In genomic region chr20:1809121-1809520, GRCh38 we compare ENCODE assay signal across 13 cellular contexts.
A peak's percentile ranks its signal among the peaks of the same experiment; 100 is the strongest.
DNase-seq lines count a peak whose midpoint lies in the region; ATAC-seq, FAIRE-seq and TF ChIP-seq lines count a peak whose summit lies in the region.
"Had no signal": no experiment of that assay in that cellular context is flagged by ENCODE, and none has a peak within 500 bp of the region (broad histone marks: within the 10 kb centered on the region; RNA-seq: fewer than 3 reads in every experiment).

No MANE protein-coding gene starts in this region.

- POLR2A ChIA-PET in A549 (lab: Yijun Ruan, JAX): interaction anchor here (0.5 to 2.0 kb wide), 3 partner anchors 21 to 88 kb away, joined by 3 to 5 read pairs (median 3); no protein-coding TSS in a partner anchor

- peak overlapping the region; percentile 76 for H3K4me3 Mint-ChIP-seq in HFFc6
- H3K4me3 Mint-ChIP-seq: activated CD4-positive, alpha-beta memory T cell treated with anti-CD3 and anti-CD28 coated beads, Interleukin-2, amount 10 ng/mL, durations not matched to agents 7 days and 5 days had no signal

- TF ChIP-seq RAD21 in A549 (conservative IDR thresholded peaks at IDR 0.05 in 1 of 2, IDR thresholded peaks at IDR 0.05 in 1 of 2): peak in 1 of 2 experiments; percentile 15; a peak in 1 of 5 replicates

- H3K4me2 ChIP-seq in A549: peak overlapping the region; percentile 79
- H3K4me2 ChIP-seq: BLaER1 had no signal

- H3K4me1 ChIP-seq in A549 (peaks cover 70% of the 10 kb centered on the region), foreskin keratinocyte (peaks cover 43% of the 10 kb centered on the region), upper lobe of right lung (peaks cover 38% of the 10 kb centered on the region)

- H3K36me3 Mint-ChIP-seq in HFFc6 (ENCODE audit: low read depth): no peaks in the 10 kb centered on the region

- intact Hi-C loops in upper lobe of right lung (cut with DNase I): no loop called here

- CTCF ChIA-PET in A549 (lab: Yijun Ruan, JAX): interaction anchor here (0.6 to 5.8 kb wide), 14 partner anchors 7 to 642 kb away, joined by 3 to 53 read pairs (median 4); no protein-coding TSS in a partner anchor

- ATAC-seq in A549 (peak; percentile 67 to 78), foreskin keratinocyte (peak; percentile 87), upper lobe of right lung (no peak)

- WGBS in A549 (ENCODE audit: missing lambda C conversion rate): 0% methylated on average over 2 of the region's 2 CpGs

- peak; percentile 51 for FAIRE-seq in A549 (lab: Jason Lieb, UNC)

- no peaks in the 10 kb centered on the region for H3K36me3 ChIP-seq in upper lobe of right lung
- H3K36me3 ChIP-seq: BLaER1 had no signal

- TF ChIP-seq CTCF in A549 (IDR thresholded peaks at IDR 0.05) (no peak), HFFc6 (IDR thresholded peaks at IDR 0.05) (no peak), foreskin keratinocyte (conservative IDR thresholded peaks at IDR 0.05) (no peak), upper lobe of right lung (IDR thresholded peaks at IDR 0.05) (no peak)

- H3K27ac Mint-ChIP-seq in HFFc6: peak overlapping the region; percentile 86
- H3K27ac Mint-ChIP-seq: activated CD4-positive, alpha-beta memory T cell treated with anti-CD3 and anti-CD28 coated beads, Interleukin-2, amount 10 ng/mL, durations not matched to agents 7 days and 5 days had no signal

- peak overlapping the region; percentile 12; the same call in 1 of the 3 replicates for H3K4me3 ChIP-seq in A549
- H3K4me3 ChIP-seq in upper lobe of right lung: no peak overlapping the region
- H3K4me3 ChIP-seq: BLaER1 had no signal

- no peaks in the 10 kb centered on the region for H3K9me3 Mint-ChIP-seq in HFFc6
- H3K9me3 Mint-ChIP-seq: activated CD4-positive, alpha-beta memory T cell treated with anti-CD3 and anti-CD28 coated beads, Interleukin-2, amount 10 ng/mL, durations not matched to agents 7 days and 5 days had no signal

- H3K27me3 Mint-ChIP-seq in HFFc6 (ENCODE audit: insufficient read depth): peaks cover 2% of the 10 kb centered on the region

- TF ChIP-seq EP300 in A549 (IDR thresholded peaks at IDR 0.05): peak; percentile 30 to 66; a peak in 2 of 5 replicates

- no peaks in the 10 kb centered on the region for H3K9me3 ChIP-seq in A549
- no peaks in the 10 kb centered on the region for H3K9me3 ChIP-seq in upper lobe of right lung
- H3K9me3 ChIP-seq: BLaER1 had no signal

- peak overlapping the region; percentile 85 to 87 for H3K27ac ChIP-seq in A549
- H3K27ac ChIP-seq in foreskin keratinocyte: peak overlapping the region; percentile 84
- H3K27ac ChIP-seq in upper lobe of right lung: no peak overlapping the region
- H3K27ac ChIP-seq: BLaER1, parathyroid adenoma had no signal

- no peaks in the 10 kb centered on the region for H3K27me3 ChIP-seq in foreskin keratinocyte
- no peaks in the 10 kb centered on the region for H3K27me3 ChIP-seq in upper lobe of right lung
- H3K27me3 ChIP-seq: BLaER1 had no signal

- H3K4me1 Mint-ChIP-seq in HFFc6 (ENCODE audit: low read depth): peaks cover 72% of the 10 kb centered on the region
- H3K4me1 Mint-ChIP-seq: activated CD4-positive, alpha-beta memory T cell treated with anti-CD3 and anti-CD28 coated beads, Interleukin-2, amount 10 ng/mL, durations not matched to agents 7 days and 5 days had no signal

- TF ChIP-seq POLR2A in A549 (IDR thresholded peaks at IDR 0.05; ENCODE audit: low read length): no peak

- DNase-seq in A549 (ENCODE audit: low read depth in 1 of 2, low spot score in 1 of 2): peak; percentile 81 to 84
- DNase-seq in HFFc6: peak; percentile 86
- DNase-seq in amniotic epithelial cell (ENCODE audit: low read depth): peak; percentile 87
- peak; percentile 98 to 99 for DNase-seq in foreskin keratinocyte
- no peak for DNase-seq in upper lobe of right lung
- no peak for DNase-seq in NCI-H1417 treated with DMSO at 0.1 percent for 48 hours (lab: John Stamatoyannopoulos, UW)
- no peak for DNase-seq in SHP77 (lab: John Stamatoyannopoulos, UW)
- DNase-seq in NCI-H1105 treated with DMSO at 0.1 percent for 48 hours (lab: John Stamatoyannopoulos, UW): no peak
- DNase-seq: activated CD4-positive, alpha-beta memory T cell treated with anti-CD3 and anti-CD28 coated beads, Interleukin-2, amount 10 ng/mL, durations not matched to agents 7 days and 5 days; NCI-H1105; RPMI8226 had no signal

TF ChIP-seq in A549, 52 proteins besides CTCF, POLR2A, EP300 and RAD21:
- no peak for TF ChIP-seq CHD4 (IDR thresholded peaks at IDR 0.05; ENCODE audit: borderline replicate concordance)
- TF ChIP-seq NFE2L2 (conservative IDR thresholded peaks at IDR 0.05; ENCODE audit: low read length): no peak
- TF ChIP-seq FOSL2 (IDR thresholded peaks at IDR 0.05): peak; percentile 84
- TF ChIP-seq FOSL2 (CRISPR knock-in tag; IDR thresholded peaks at IDR 0.05): peak; percentile 85
- peak; percentile 78; the same call in 1 of the 2 replicates for TF ChIP-seq GATA3 (IDR thresholded peaks at IDR 0.05; ENCODE audit: borderline replicate concordance)
- peak; percentile 13 for TF ChIP-seq MAFK (IDR thresholded peaks at IDR 0.05; ENCODE audit: partially characterized antibody)
- TF ChIP-seq JUN (IDR thresholded peaks at IDR 0.05): peak; percentile 23 to 48; a peak in 2 of 5 replicates
- TF ChIP-seq JUNB (IDR thresholded peaks at IDR 0.05): peak; percentile 90
- TF ChIP-seq MAX (IDR thresholded peaks at IDR 0.05): peak; percentile 29; the same call in 1 of the 2 replicates
- TF ChIP-seq CBX8 (IDR thresholded peaks at IDR 0.05): no peak
- TF ChIP-seq CEBPB (IDR thresholded peaks at IDR 0.05): peak in 1 of 2 experiments; percentile 20; a peak in 1 of 4 replicates
- no peak for TF ChIP-seq ZSCAN20 (CRISPR knock-in tag; IDR thresholded peaks at IDR 0.05)

Comparison
In these comparisons a context has a peak if more than half of its experiments do, and no peak if none do; other contexts are left out.
1. DNase-seq: peak in A549 (2 of 2), HFFc6 (single experiment), amniotic epithelial cell (single experiment) and foreskin keratinocyte (2 of 2); none in upper lobe of right lung (single experiment), NCI-H1417 treated with DMSO at 0.1 percent for 48 hours (single experiment), SHP77 (0 of 2) and NCI-H1105 treated with DMSO at 0.1 percent for 48 hours (single experiment).